Comparison of ENCODE assay signal across 14 cellular contexts in genomic region chr1:21924503-21925005, GRCh38. TPM values are rescaled to one million over a fixed set of nuclear protein-coding genes. Genes with fewer than 3 reads are reported as not detected.
DNase-seq lines count a peak whose midpoint lies in the region; ATAC-seq, FAIRE-seq and TF ChIP-seq lines count a peak whose summit lies in the region.
"Had no signal": no experiment of that assay in that cellular context is flagged by ENCODE, and none has a peak within 500 bp of the region (broad histone marks: within the 10 kb centered on the region; RNA-seq: fewer than 3 reads in every experiment).

No MANE protein-coding gene starts in this region.

- intact Hi-C loops in K562 (cut with micrococcal nuclease), result no loop called here

- H3K27ac ChIP-seq in K562 (ENCODE audit: extremely low read depth, low read depth, low read length) (peak overlapping the region; percentile 55; the same call in 2 of the 3 replicates), liver (ENCODE audit: low read depth in 1 of 2, low read length in 2 of 2) (no peak overlapping the region), stomach smooth muscle (ENCODE audit: low read length) (peak overlapping the region; percentile 95), neuronal stem cell (replicated peaks; ENCODE audit: low read length) (no peak overlapping the region)

- H4K91ac ChIP-seq in neuronal stem cell (ENCODE audit: low read depth, low read length, poor library complexity), result no peak overlapping the region

- H3K36me3 ChIP-seq in K562 (ENCODE audit: control insufficient read depth, insufficient read depth, low read length), result peaks cover 30% of the 10 kb centered on the region
- no peaks in the 10 kb centered on the region for H3K36me3 ChIP-seq in liver (ENCODE audit: control insufficient read depth in 4 of 4, insufficient read depth in 3 of 4, low read depth in 1 of 4, low read length in 3 of 4)
- H3K36me3 ChIP-seq in stomach smooth muscle (ENCODE audit: control insufficient read depth in 2 of 2, insufficient read depth in 2 of 2, low read length in 2 of 2), result peaks cover 2 to 3% of the 10 kb centered on the region in 2 donors
- H3K36me3 ChIP-seq in MG63, result peaks cover 65% of the 10 kb centered on the region
- H3K36me3 ChIP-seq in neuronal stem cell (replicated peaks in 1 of 2; ENCODE audit: control insufficient read depth in 2 of 2, insufficient read depth in 2 of 2, low read length in 2 of 2), result peaks cover 1 to 4% of the 10 kb centered on the region in 2 donors

- no peaks in the 10 kb centered on the region for H3K9me1 ChIP-seq in K562 (ENCODE audit: control insufficient read depth, insufficient read depth, low read length)

- no peak; the same call in 1 of the 2 replicates for TF ChIP-seq POLR2A in K562 (conservative IDR thresholded peaks at IDR 0.05)

- in situ Hi-C loops in K562 (cut with MboI), result no loop called here

- no peak for TF ChIP-seq EP300 in K562 (IDR thresholded peaks at IDR 0.05; ENCODE audit: low read length)

- H3K4me2 ChIP-seq in K562 (ENCODE audit: insufficient read depth, low read length) (no peak overlapping the region), neuronal stem cell (ENCODE audit: insufficient read depth, low read length, poor library complexity, severe bottlenecking) (no peak overlapping the region)

- ATAC-seq in K562 (0 out of 3 replicates have a peak, but pooled peaks have one; percentile 3), GM21423 (IDR thresholded peaks at IDR 0.05; ENCODE audit: unreplicated experiment) (no peak)
- ATAC-seq: HCT116 had no signal

- no peaks in the 10 kb centered on the region for H3K9me3 ChIP-seq in K562 (replicated peaks; ENCODE audit: control insufficient read depth, insufficient read depth, low read depth, low read length)
- H3K9me3 ChIP-seq in liver (ENCODE audit: control insufficient read depth in 4 of 4, low read length in 3 of 4), result no peaks in the 10 kb centered on the region
- no peaks in the 10 kb centered on the region for H3K9me3 ChIP-seq in stomach smooth muscle (ENCODE audit: control insufficient read depth in 2 of 2, low read length in 2 of 2)
- no peaks in the 10 kb centered on the region for H3K9me3 ChIP-seq in MG63
- H3K9me3 ChIP-seq in neuronal stem cell (replicated peaks in 1 of 2; ENCODE audit: control insufficient read depth in 2 of 2, insufficient read depth in 1 of 2, low read depth in 1 of 2, low read length in 2 of 2), result no peaks in the 10 kb centered on the region

- no peak overlapping the region for H3K18ac ChIP-seq in neuronal stem cell (ENCODE audit: low read length)

- CTCF ChIA-PET in K562 (lab: Yijun Ruan, JAX; ENCODE audit: low intra/inter-chr PET ratio), result no interaction called here

- POLR2A ChIA-PET in K562 (lab: Yijun Ruan, JAX), result interaction anchor here (0.6 to 3.8 kb wide), 9 partner anchors 9 to 334 kb away, joined by 3 to 27 read pairs (median 4); partner anchors contain the start of gene HSPG2

- H3K9ac ChIP-seq in K562 (ENCODE audit: insufficient read depth in 1 of 2, low read depth in 2 of 2, low read length in 2 of 2) (peak overlapping the region; percentile 7 to 39; a peak in 1 of 4 replicates), liver (ENCODE audit: low read depth in 1 of 2, low read length in 2 of 2) (no peak overlapping the region), stomach smooth muscle (ENCODE audit: low read length in 2 of 2) (peak overlapping the region; percentile 52 to 62), neuronal stem cell (ENCODE audit: low read depth, low read length, poor library complexity) (no peak overlapping the region)

- no peak overlapping the region for H3K14ac ChIP-seq in neuronal stem cell (ENCODE audit: low read length)

- WGBS in K562 (ENCODE audit: insufficient coverage, low coverage, missing lambda C conversion rate), result 40% methylated on average over 5 of the region's 5 CpGs
- 63% methylated on average over 5 of the region's 5 CpGs for WGBS in liver
- WGBS in neuronal stem cell (ENCODE audit: extremely low coverage in 2 of 2, insufficient read length in 2 of 2, insufficient replicate concordance in 1 of 2), 2 donors, result no CpG with 5 or more reads among the region's 5 CpGs

- no peaks in the 10 kb centered on the region for H4K20me1 ChIP-seq in K562 (replicated peaks; ENCODE audit: control insufficient read depth, insufficient read depth, low read length)

- peak; percentile 73 to 75 for DNase-seq in Kasumi-1 (lab: John Stamatoyannopoulos, UW)
- DNase-seq in K562 (ENCODE audit: extremely low read depth in 1 of 4, low spot score in 3 of 4), result no peak
- no peak for DNase-seq in MG63
- no peak for DNase-seq in neuronal stem cell (ENCODE audit: low spot score)
- no peak for DNase-seq in GM19239 (ENCODE audit: insufficient read length, low spot score)
- DNase-seq: DND-41, foreskin fibroblast, NCI-H2171 had no signal

- no peak overlapping the region for H2BK5ac ChIP-seq in neuronal stem cell (ENCODE audit: low read length)

- no peak overlapping the region for H4K8ac ChIP-seq in neuronal stem cell (ENCODE audit: low read depth, low read length)

- H3K79me1 ChIP-seq in neuronal stem cell (ENCODE audit: low read depth, low read length), result peaks cover 11% of the 10 kb centered on the region

- H3K4me1 ChIP-seq in K562 (replicated peaks in 1 of 2; ENCODE audit: control insufficient read depth in 2 of 2, insufficient read depth in 2 of 2, low read length in 2 of 2) (peaks cover 62 to 70% of the 10 kb centered on the region in 2 experiments), liver (ENCODE audit: control insufficient read depth in 4 of 4, insufficient read depth in 4 of 4, low read length in 3 of 4) (no peaks in the 10 kb centered on the region), stomach smooth muscle (ENCODE audit: control insufficient read depth, insufficient read depth, low read length) (peaks cover 87% of the 10 kb centered on the region), neuronal stem cell (ENCODE audit: control insufficient read depth in 2 of 2, insufficient read depth in 1 of 2, low read depth in 1 of 2, low read length in 2 of 2) (peaks cover 5 to 22% of the 10 kb centered on the region in 2 donors)

- H3K4ac ChIP-seq in neuronal stem cell (ENCODE audit: low read length), result no peak overlapping the region

- no peak overlapping the region for H2AK5ac ChIP-seq in neuronal stem cell (ENCODE audit: low read depth, low read length)

- no peak for TF ChIP-seq CTCF in K562 (IDR thresholded peaks at IDR 0.05 in 2 of 3, conservative IDR thresholded peaks at IDR 0.05 in 1 of 3; ENCODE audit: insufficient read depth in 2 of 3, low read depth in 1 of 3, low read length in 3 of 3)
- no peak for TF ChIP-seq CTCF in liver (IDR thresholded peaks at IDR 0.05; ENCODE audit: low read depth, low read length, missing input control)

- no peak overlapping the region for H2BK120ac ChIP-seq in neuronal stem cell (ENCODE audit: low read depth, low read length)

- H3K4me3 ChIP-seq in K562 (no peak overlapping the region), liver (ENCODE audit: low read depth in 1 of 3, low read length in 3 of 3) (no peak overlapping the region), stomach smooth muscle (ENCODE audit: low read length in 2 of 2) (peak overlapping the region in 1 of 2 donors; percentile 29), MG63 (no peak overlapping the region), neuronal stem cell (ENCODE audit: low read length in 2 of 2) (no peak overlapping the region)

- TF ChIP-seq RAD21 in K562 (CRISPR knock-in tag; conservative IDR thresholded peaks at IDR 0.05 in 1 of 2, IDR thresholded peaks at IDR 0.05 in 1 of 2) (peak; percentile 9 to 22; a peak in 1 of 4 replicates), liver (IDR thresholded peaks at IDR 0.05) (peak in 1 of 2 donors; percentile 14)

- H2AFZ ChIP-seq in K562 (ENCODE audit: low read depth, low read length), result no peak overlapping the region
- H2AFZ ChIP-seq in neuronal stem cell (ENCODE audit: low read length), result no peak overlapping the region

- peak; percentile 19 for FAIRE-seq in K562 (lab: Jason Lieb, UNC)
- no peak for FAIRE-seq in GM19239 (lab: Jason Lieb, UNC)

- H2BK12ac ChIP-seq in neuronal stem cell (ENCODE audit: low read length), result no peak overlapping the region

- BruUV-seq in K562 (replicated peaks; lab: Mats Ljungman, UMichigan), result no TSS peak

- no peak overlapping the region for H2BK15ac ChIP-seq in neuronal stem cell (ENCODE audit: low read length)

- no peak overlapping the region for H3K23ac ChIP-seq in neuronal stem cell (ENCODE audit: low read depth, low read length, poor library complexity)

- H3K27me3 ChIP-seq in K562 (ENCODE audit: control insufficient read depth in 2 of 2, insufficient read depth in 2 of 2, low read length in 2 of 2) (no peaks in the 10 kb centered on the region), liver (ENCODE audit: control insufficient read depth in 4 of 4, insufficient read depth in 4 of 4, low read length in 3 of 4) (no peaks in the 10 kb centered on the region), stomach smooth muscle (ENCODE audit: control insufficient read depth in 1 of 2, insufficient read depth in 2 of 2, low read length in 2 of 2) (no peaks in the 10 kb centered on the region), MG63 (no peaks in the 10 kb centered on the region), neuronal stem cell (ENCODE audit: control insufficient read depth in 3 of 3, insufficient read depth in 3 of 3, low read depth in 1 of 3, low read length in 3 of 3) (no peaks in the 10 kb centered on the region)

- peaks cover 80% of the 10 kb centered on the region for H3K79me2 ChIP-seq in K562 (ENCODE audit: control insufficient read depth, insufficient read depth, low read length)

RNA-seq across cellular contexts. Expression of gene HSPG2, which starts 12.6 kb away (rescaled TPM):
- 232 and 574 TPM in 2 replicates for total RNA-seq in K562 (2011; cell fraction: chromatin; rRNA removed; ENCODE audit: low replicate concordance)
- total RNA-seq in K562 (2011; cell fraction: nucleolus; rRNA removed), result 235 and 282 TPM in 2 replicates
- total RNA-seq in K562 (2011; cell fraction: nucleoplasm; rRNA removed), result 178 and 183 TPM in 2 replicates
- 21.0 and 31.3 TPM in 2 replicates for total RNA-seq in K562 (2014; rRNA removed)
- total RNA-seq in K562 (2014; rRNA removed; fragmentation: Illumina TruSeq; extraction: Trizol), result 11.4 and 15.7 TPM in 2 replicates
- total RNA-seq in K562 (2015; rRNA removed; fragmentation: Illumina TruSeq; extraction: Trizol), result 13.7 and 17.1 TPM in 2 replicates
- total RNA-seq in K562 (2021), result 139 and 160 TPM in 2 replicates
- polyA plus RNA-seq in K562 (2011; rRNA removed), result 9.9 and 20.6 TPM in 2 replicates
- 14.0 and 24.0 TPM in 2 replicates for polyA plus RNA-seq in K562 (2011; cell fraction: cytosol; rRNA removed)
- polyA plus RNA-seq in K562 (2011; cell fraction: nucleus; rRNA removed), result 101 and 113 TPM in 2 replicates
- 55.2 and 134 TPM in 2 replicates for polyA plus RNA-seq in K562 (2012)
- polyA plus RNA-seq in K562 (2014; fragmentation: Illumina TruSeq; extraction: Trizol), result 30.9 and 52.3 TPM in 2 replicates
- under 1 TPM; 0.14 to 0.86 TPM for polyA plus RNA-seq in K562 (2014; fragmentation: Nextera tagmentation; extraction: Ambion mirVana)
- polyA plus RNA-seq in K562 (2014; rRNA removed), result 29.9 and 34.2 TPM in 2 replicates
- 23.2 and 36.8 TPM in 2 replicates for polyA minus RNA-seq in K562 (2011; rRNA and poly(A)+ RNA removed)
- 58.5 and 103 TPM in 2 replicates for polyA minus RNA-seq in K562 (2011; cell fraction: cytosol; rRNA and poly(A)+ RNA removed)
- 67.2 and 102 TPM in 2 replicates for polyA minus RNA-seq in K562 (2011; cell fraction: nucleus; rRNA and poly(A)+ RNA removed)
- total RNA-seq in liver, result 10 to 100 TPM; 26.8 to 43.9 TPM
- 10 to 100 TPM in 1 of 2 donors, 1 to 10 TPM in 1; 5.6 to 21.0 TPM for polyA plus RNA-seq in liver
- 28.0 and 70.4 TPM in 2 replicates for total RNA-seq in MG63 (2014; rRNA removed; shearing (Covaris generic); ENCODE audit: low replicate concordance)
- polyA plus RNA-seq in neuronal stem cell (2013, experiment 1 of 2), result 11.0 TPM
- polyA plus RNA-seq in neuronal stem cell (2013, experiment 2 of 2), result 10.9 TPM

RNA-seq across cellular contexts. Expression of gene CELA3B, which starts 52.3 kb away (rescaled TPM):
- total RNA-seq in K562 (2011; cell fraction: chromatin; rRNA removed; ENCODE audit: low replicate concordance), result not detected in 2 replicates
- total RNA-seq in K562 (2011; cell fraction: nucleolus; rRNA removed), result not detected in 2 replicates
- total RNA-seq in K562 (2011; cell fraction: nucleoplasm; rRNA removed), result not detected in 2 replicates
- total RNA-seq in K562 (2014; rRNA removed) (not detected in 2 replicates), K562 (2014; rRNA removed; fragmentation: Illumina TruSeq; extraction: Trizol) (not detected in 2 replicates), K562 (2015; rRNA removed; fragmentation: Illumina TruSeq; extraction: Trizol) (not detected in 2 replicates), K562 (2021) (3.1 and 3.8 TPM in 2 replicates), liver (not detected)
- polyA plus RNA-seq in K562 (2011; rRNA removed) (not detected in 2 replicates), K562 (2014; fragmentation: Illumina TruSeq; extraction: Trizol) (not detected in 2 replicates), K562 (2014; fragmentation: Nextera tagmentation; extraction: Ambion mirVana) (not detected), K562 (2014; rRNA removed) (not detected in 2 replicates), liver (not detected)
- not detected in 2 replicates for polyA plus RNA-seq in K562 (2011; cell fraction: cytosol; rRNA removed)
- not detected in 2 replicates for polyA plus RNA-seq in K562 (2011; cell fraction: nucleus; rRNA removed)
- polyA plus RNA-seq in K562 (2012), result not detected in 2 replicates
- not detected in 2 replicates for polyA minus RNA-seq in K562 (2011; rRNA and poly(A)+ RNA removed)
- not detected in 2 replicates for polyA minus RNA-seq in K562 (2011; cell fraction: cytosol; rRNA and poly(A)+ RNA removed)
- polyA minus RNA-seq in K562 (2011; cell fraction: nucleus; rRNA and poly(A)+ RNA removed), result not detected in 2 replicates
- not detected in 2 replicates for total RNA-seq in MG63 (2014; rRNA removed; shearing (Covaris generic); ENCODE audit: low replicate concordance)
- not detected for polyA plus RNA-seq in neuronal stem cell (2013, experiment 1 of 2)
- not detected for polyA plus RNA-seq in neuronal stem cell (2013, experiment 2 of 2)
- total RNA-seq: activated CD8-positive, alpha-beta memory T cell treated with anti-CD3 and anti-CD28 coated beads for 36 hours; SK-MEL-5 had no signal

Comparison
In these comparisons a context has a peak if more than half of its experiments do, and no peak if none do; other contexts are left out.
1. DNase-seq: peak in Kasumi-1 (2 of 2); none in K562 (0 of 4), MG63 (single experiment), neuronal stem cell (single experiment) and GM19239 (single experiment).
2. H3K27ac ChIP-seq: peak in K562 (single experiment) and stomach smooth muscle (single experiment); none in liver (0 of 2) and neuronal stem cell (single experiment).
3. H3K9ac ChIP-seq: peak in K562 (2 of 2) and stomach smooth muscle (2 of 2); none in liver (0 of 2) and neuronal stem cell (single experiment).